ENCODE assay signal across 1 cellular context in the genomic region with DNA sequence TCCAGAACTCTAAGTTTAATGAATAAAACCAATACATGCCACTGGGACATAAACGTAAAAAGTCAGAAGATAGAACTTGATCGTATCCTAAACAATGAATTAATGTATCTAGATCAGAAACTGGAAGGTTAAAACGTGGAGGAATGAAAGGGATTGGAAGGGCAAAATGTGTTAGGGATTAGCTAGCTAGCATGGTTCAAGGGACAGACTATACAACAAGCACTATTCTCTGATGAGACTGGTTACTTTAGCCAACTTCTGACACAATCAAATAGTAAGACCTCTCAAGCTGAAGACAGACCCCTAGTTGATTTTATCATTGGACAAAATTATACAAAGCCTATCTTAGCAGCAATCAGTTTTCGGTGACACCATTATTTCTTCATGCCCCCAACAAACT.
A peak's percentile ranks its signal among the peaks of the same experiment; 100 is the strongest.
TF ChIP-seq lines count a peak whose summit lies in the region.

No MANE protein-coding gene starts in this region.

TF ChIP-seq in HepG2, 621 proteins besides CTCF, POLR2A, EP300 and RAD21:
- TF ChIP-seq ZNF12 (CRISPR knock-in tag; IDR thresholded peaks at IDR 0.05) (peak; percentile 52; the same call in 1 of the 2 replicates), NR2F1 (CRISPR knock-in tag; IDR thresholded peaks at IDR 0.05) (no peak)
- TF ChIP-seq, protein P1, sequence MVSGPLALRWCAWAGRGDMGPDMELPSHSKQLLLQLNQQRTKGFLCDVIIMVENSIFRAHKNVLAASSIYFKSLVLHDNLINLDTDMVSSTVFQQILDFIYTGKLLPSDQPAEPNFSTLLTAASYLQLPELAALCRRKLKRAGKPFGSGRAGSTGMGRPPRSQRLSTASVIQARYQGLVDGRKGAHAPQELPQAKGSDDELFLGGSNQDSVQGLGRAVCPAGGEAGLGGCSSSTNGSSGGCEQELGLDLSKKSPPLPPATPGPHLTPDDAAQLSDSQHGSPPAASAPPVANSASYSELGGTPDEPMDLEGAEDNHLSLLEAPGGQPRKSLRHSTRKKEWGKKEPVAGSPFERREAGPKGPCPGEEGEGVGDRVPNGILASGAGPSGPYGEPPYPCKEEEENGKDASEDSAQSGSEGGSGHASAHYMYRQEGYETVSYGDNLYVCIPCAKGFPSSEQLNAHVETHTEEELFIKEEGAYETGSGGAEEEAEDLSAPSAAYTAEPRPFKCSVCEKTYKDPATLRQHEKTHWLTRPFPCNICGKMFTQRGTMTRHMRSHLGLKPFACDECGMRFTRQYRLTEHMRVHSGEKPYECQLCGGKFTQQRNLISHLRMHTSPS (CRISPR knock-in tag; IDR thresholded peaks at IDR 0.05; ENCODE audit: low read depth): no peak
- TF ChIP-seq, protein P2, sequence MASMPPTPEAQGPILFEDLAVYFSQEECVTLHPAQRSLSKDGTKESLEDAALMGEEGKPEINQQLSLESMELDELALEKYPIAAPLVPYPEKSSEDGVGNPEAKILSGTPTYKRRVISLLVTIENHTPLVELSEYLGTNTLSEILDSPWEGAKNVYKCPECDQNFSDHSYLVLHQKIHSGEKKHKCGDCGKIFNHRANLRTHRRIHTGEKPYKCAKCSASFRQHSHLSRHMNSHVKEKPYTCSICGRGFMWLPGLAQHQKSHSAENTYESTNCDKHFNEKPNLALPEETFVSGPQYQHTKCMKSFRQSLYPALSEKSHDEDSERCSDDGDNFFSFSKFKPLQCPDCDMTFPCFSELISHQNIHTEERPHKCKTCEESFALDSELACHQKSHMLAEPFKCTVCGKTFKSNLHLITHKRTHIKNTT (CRISPR knock-in tag; IDR thresholded peaks at IDR 0.05): no peak
TF ChIP-seq in HepG2: peak in this region for 1.
